ENCODE assay signal across 1 cellular context in genomic region chr17:64016248-64016784, GRCh38.
TF ChIP-seq lines count a peak whose summit lies in the region.

No MANE protein-coding gene starts in this region.

TF ChIP-seq in GM12878, 131 proteins besides CTCF, POLR2A, EP300 and RAD21:
- 0 out of 4 replicates have a peak, but pooled peaks have one; percentile 35 to 47 for TF ChIP-seq IKZF2 (IDR thresholded peaks at IDR 0.05)
- TF ChIP-seq SMC3 (IDR thresholded peaks at IDR 0.05; ENCODE audit: borderline replicate concordance, low read length): peak; percentile 24; the same call in 1 of the 2 replicates
- TF ChIP-seq MLLT1 (IDR thresholded peaks at IDR 0.05): 0 out of 2 replicates have a peak, but pooled peaks have one; percentile 31
- TF ChIP-seq IKZF1 (conservative IDR thresholded peaks at IDR 0.05): peak; percentile 46; the same call in 1 of the 2 replicates
- TF ChIP-seq E2F8 (IDR thresholded peaks at IDR 0.05; ENCODE audit: low read depth, partially characterized antibody): no peak
